Comparison of ENCODE assay signal across 1 cellular context in the genomic region with DNA sequence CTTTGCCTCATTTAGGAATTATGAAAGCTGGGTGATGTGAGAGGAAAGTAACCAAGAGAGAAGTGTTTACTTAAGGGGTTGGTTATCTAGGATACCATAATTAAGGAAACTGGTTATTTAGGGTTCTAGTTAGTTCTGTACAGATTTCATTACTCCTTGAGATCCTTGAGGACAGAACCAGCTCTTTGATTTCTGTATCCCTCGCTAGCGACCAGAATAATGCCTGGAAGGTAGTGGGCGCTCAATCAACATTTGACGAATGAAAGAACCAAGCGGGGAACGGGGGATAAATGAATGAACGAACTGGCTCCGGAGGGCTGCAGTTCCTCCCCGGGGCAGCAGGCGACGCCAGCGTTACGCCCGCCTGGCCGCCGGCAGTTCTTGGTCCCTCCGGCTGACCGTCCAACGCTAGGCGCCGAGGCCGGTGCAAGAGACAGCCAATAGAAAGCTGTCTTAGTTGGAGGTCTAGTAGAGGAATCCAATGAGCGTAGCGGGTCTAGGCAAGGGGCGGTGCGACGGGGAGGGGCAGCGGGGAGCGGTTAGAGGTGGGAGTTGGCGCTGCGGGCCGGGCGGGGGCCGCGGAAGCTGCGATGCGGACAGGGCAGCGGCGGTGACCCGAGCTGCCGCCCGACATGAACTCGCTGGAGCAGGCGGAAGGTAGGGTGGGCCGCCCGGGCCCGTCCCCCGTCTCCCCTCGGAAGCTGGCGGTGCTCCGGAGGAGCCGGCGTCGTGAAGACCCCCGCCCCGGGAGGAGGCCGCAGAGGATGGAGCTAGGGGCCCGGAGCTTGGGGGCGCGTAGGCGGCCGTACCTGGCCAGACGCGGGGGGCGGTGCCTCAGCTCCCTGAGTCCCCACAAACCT.
TF ChIP-seq lines count a peak whose summit lies in the region.

CNEP1R1 (plus strand) TSS at position 542 of the 860 bp plus-strand sequence; CDS start at position 633, 91 bp downstream.

TF ChIP-seq in HepG2, 621 proteins besides CTCF, POLR2A, EP300 and RAD21 (continued from another document and continues in another):
- TF ChIP-seq, protein P1, sequence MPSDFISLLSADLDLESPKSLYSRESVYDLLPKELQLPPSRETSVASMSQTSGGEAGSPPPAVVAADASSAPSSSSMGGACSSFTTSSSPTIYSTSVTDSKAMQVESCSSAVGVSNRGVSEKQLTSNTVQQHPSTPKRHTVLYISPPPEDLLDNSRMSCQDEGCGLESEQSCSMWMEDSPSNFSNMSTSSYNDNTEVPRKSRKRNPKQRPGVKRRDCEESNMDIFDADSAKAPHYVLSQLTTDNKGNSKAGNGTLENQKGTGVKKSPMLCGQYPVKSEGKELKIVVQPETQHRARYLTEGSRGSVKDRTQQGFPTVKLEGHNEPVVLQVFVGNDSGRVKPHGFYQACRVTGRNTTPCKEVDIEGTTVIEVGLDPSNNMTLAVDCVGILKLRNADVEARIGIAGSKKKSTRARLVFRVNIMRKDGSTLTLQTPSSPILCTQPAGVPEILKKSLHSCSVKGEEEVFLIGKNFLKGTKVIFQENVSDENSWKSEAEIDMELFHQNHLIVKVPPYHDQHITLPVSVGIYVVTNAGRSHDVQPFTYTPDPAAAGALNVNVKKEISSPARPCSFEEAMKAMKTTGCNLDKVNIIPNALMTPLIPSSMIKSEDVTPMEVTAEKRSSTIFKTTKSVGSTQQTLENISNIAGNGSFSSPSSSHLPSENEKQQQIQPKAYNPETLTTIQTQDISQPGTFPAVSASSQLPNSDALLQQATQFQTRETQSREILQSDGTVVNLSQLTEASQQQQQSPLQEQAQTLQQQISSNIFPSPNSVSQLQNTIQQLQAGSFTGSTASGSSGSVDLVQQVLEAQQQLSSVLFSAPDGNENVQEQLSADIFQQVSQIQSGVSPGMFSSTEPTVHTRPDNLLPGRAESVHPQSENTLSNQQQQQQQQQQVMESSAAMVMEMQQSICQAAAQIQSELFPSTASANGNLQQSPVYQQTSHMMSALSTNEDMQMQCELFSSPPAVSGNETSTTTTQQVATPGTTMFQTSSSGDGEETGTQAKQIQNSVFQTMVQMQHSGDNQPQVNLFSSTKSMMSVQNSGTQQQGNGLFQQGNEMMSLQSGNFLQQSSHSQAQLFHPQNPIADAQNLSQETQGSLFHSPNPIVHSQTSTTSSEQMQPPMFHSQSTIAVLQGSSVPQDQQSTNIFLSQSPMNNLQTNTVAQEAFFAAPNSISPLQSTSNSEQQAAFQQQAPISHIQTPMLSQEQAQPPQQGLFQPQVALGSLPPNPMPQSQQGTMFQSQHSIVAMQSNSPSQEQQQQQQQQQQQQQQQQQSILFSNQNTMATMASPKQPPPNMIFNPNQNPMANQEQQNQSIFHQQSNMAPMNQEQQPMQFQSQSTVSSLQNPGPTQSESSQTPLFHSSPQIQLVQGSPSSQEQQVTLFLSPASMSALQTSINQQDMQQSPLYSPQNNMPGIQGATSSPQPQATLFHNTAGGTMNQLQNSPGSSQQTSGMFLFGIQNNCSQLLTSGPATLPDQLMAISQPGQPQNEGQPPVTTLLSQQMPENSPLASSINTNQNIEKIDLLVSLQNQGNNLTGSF (CRISPR knock-in tag; IDR thresholded peaks at IDR 0.05), result peak; percentile 88; the same call in 1 of the 2 replicates
- TF ChIP-seq ZC3H13 (CRISPR knock-in tag; IDR thresholded peaks at IDR 0.05) (peak; percentile 88), ZBTB7A (CRISPR knock-in tag; IDR thresholded peaks at IDR 0.05) (peak; percentile 73), SNAPC2 (CRISPR knock-in tag; IDR thresholded peaks at IDR 0.05) (0 out of 2 replicates have a peak, but pooled peaks have one; percentile 6), CSRNP1 (CRISPR knock-in tag; IDR thresholded peaks at IDR 0.05) (peak; percentile 27; the same call in 1 of the 2 replicates), ZNF562 (CRISPR knock-in tag; IDR thresholded peaks at IDR 0.05; ENCODE audit: borderline replicate concordance) (no peak), ETS1 (CRISPR knock-in tag; IDR thresholded peaks at IDR 0.05) (0 out of 2 replicates have a peak, but pooled peaks have one; percentile 70), MAFK (conservative IDR thresholded peaks at IDR 0.05 in 1 of 2, IDR thresholded peaks at IDR 0.05 in 1 of 2; ENCODE audit: low read length in 2 of 2) (0 out of 4 replicates have a peak, but pooled peaks of 1 of the 2 experiments have one; percentile 5), ARID5B (CRISPR knock-in tag; IDR thresholded peaks at IDR 0.05) (peak; percentile 80), MIER3 (CRISPR knock-in tag; IDR thresholded peaks at IDR 0.05; ENCODE audit: borderline replicate concordance) (peak; percentile 96), GFI1 (CRISPR knock-in tag; IDR thresholded peaks at IDR 0.05; ENCODE audit: borderline replicate concordance) (no peak; the same call in 1 of the 2 replicates), ZNF547 (CRISPR knock-in tag; IDR thresholded peaks at IDR 0.05) (peak; percentile 58), ISL2 (CRISPR knock-in tag; IDR thresholded peaks at IDR 0.05) (peak; percentile 88), HINFP (CRISPR knock-in tag; IDR thresholded peaks at IDR 0.05; ENCODE audit: low read depth) (0 out of 2 replicates have a peak, but pooled peaks have one; percentile 69), ZNF331 (CRISPR knock-in tag; IDR thresholded peaks at IDR 0.05) (peak; percentile 71; the same call in 1 of the 2 replicates), ZNF124 (CRISPR knock-in tag; IDR thresholded peaks at IDR 0.05) (peak; percentile 66; the same call in 1 of the 2 replicates), TBX2 (CRISPR knock-in tag; IDR thresholded peaks at IDR 0.05; ENCODE audit: borderline replicate concordance) (peak; percentile 92), THAP11 (CRISPR knock-in tag; IDR thresholded peaks at IDR 0.05) (peak; percentile 95), HMGXB4 (CRISPR knock-in tag; IDR thresholded peaks at IDR 0.05; ENCODE audit: borderline replicate concordance in 1 of 2, low read depth in 1 of 2) (peak; percentile 97 to 98), RXRA (CRISPR knock-in tag; IDR thresholded peaks at IDR 0.05) (peak; percentile 86), CHD4 (IDR thresholded peaks at IDR 0.05; ENCODE audit: borderline replicate concordance, low read length) (no peak), IKZF4 (CRISPR knock-in tag; IDR thresholded peaks at IDR 0.05; ENCODE audit: borderline replicate concordance, low read depth, not compliant biosample characterization) (no peak), ZFYVE20 (CRISPR knock-in tag; IDR thresholded peaks at IDR 0.05; ENCODE audit: borderline replicate concordance, low read depth) (no peak), KLF11 (CRISPR knock-in tag; IDR thresholded peaks at IDR 0.05) (peak; percentile 84; the same call in 1 of the 2 replicates), ZNF207 (IDR thresholded peaks at IDR 0.05; ENCODE audit: borderline replicate concordance) (no peak), HMG20A (CRISPR knock-in tag; IDR thresholded peaks at IDR 0.05; ENCODE audit: borderline replicate concordance) (no peak), GMEB2 (CRISPR knock-in tag; IDR thresholded peaks at IDR 0.05; ENCODE audit: low read depth) (0 out of 2 replicates have a peak, but pooled peaks have one; percentile 56)
- TF ChIP-seq, protein P2, sequence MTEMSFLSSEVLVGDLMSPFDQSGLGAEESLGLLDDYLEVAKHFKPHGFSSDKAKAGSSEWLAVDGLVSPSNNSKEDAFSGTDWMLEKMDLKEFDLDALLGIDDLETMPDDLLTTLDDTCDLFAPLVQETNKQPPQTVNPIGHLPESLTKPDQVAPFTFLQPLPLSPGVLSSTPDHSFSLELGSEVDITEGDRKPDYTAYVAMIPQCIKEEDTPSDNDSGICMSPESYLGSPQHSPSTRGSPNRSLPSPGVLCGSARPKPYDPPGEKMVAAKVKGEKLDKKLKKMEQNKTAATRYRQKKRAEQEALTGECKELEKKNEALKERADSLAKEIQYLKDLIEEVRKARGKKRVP (CRISPR knock-in tag; IDR thresholded peaks at IDR 0.05), result peak in 1 of 2 experiments; percentile 65; a peak in 1 of 4 replicates
- TF ChIP-seq, protein P3, sequence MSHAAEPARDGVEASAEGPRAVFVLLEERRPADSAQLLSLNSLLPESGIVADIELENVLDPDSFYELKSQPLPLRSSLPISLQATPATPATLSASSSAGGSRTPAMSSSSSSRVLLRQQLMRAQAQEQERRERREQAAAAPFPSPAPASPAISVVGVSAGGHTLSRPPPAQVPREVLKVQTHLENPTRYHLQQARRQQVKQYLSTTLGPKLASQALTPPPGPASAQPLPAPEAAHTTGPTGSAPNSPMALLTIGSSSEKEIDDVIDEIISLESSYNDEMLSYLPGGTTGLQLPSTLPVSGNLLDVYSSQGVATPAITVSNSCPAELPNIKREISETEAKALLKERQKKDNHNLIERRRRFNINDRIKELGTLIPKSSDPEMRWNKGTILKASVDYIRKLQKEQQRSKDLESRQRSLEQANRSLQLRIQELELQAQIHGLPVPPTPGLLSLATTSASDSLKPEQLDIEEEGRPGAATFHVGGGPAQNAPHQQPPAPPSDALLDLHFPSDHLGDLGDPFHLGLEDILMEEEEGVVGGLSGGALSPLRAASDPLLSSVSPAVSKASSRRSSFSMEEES (CRISPR knock-in tag; IDR thresholded peaks at IDR 0.05), result peak; percentile 62; the same call in 1 of the 2 replicates
